In genomic region chr13:80344032-80344431, GRCh38 we compare ENCODE assay signal across 1 cellular context. TPM values are rescaled to one million over a fixed set of nuclear protein-coding genes. Genes with fewer than 3 reads are reported as not detected.
"Had no signal": no experiment of that assay in that cellular context is flagged by ENCODE, and none has a peak within 500 bp of the region (broad histone marks: within the 10 kb centered on the region; RNA-seq: fewer than 3 reads in every experiment).

No MANE protein-coding gene starts in this region.

RNA-seq across cellular contexts. Expression of gene SPRY2, which starts 3.1 kb away (rescaled TPM):
- total RNA-seq: activated T-helper 17 cell treated with anti-CD3 and anti-CD28 coated beads, Interleukin-2, amount 50 U/mL, for 72 hours had no signal
